ENCODE assay signal across 21 cellular contexts in the genomic region with DNA sequence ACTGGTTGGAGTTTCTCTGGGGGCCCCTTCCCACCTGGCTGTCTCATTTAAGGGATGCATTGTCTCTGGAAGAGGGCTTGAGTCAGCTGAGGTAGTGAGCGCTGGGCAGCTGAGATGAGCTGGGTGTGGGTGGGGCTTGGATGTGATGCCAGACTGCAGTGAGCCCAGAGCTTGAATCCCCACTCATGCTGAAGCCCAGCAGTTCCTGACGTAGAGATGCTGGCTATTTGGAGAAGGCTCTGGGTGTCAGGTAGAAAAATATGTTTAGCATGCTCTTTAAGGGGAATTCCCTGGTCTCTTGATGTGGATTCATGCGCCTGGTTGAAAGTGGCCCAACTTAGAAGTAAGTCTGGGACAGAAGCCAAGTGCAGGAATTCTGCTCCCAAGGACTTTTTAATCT.
DNase-seq lines count a peak whose midpoint lies in the region; ATAC-seq and TF ChIP-seq lines count a peak whose summit lies in the region.
"Had no signal": no experiment of that assay in that cellular context is flagged by ENCODE, and none has a peak within 500 bp of the region (broad histone marks: within the 10 kb centered on the region; RNA-seq: fewer than 3 reads in every experiment).

No MANE protein-coding gene starts in this region.

- no peaks in the 10 kb centered on the region for H3K4me1 Mint-ChIP-seq in stimulated activated effector memory CD8-positive, alpha-beta T cell treated with anti-CD3 and anti-CD28 coated beads, Interleukin-12 subunit alpha, Interleukin-12 subunit beta, amount 100 ng/mL, for 72 hours
- H3K4me1 Mint-ChIP-seq: activated B cell treated with CpG ODN at 0.5 μM for 24 hours; activated naive CD8-positive, alpha-beta T cell treated with anti-CD3 and anti-CD28 coated beads, Interleukin-2, amount 50 U/mL, for 24 hours had no signal

- no peak for TF ChIP-seq CTCF in RWPE2 (IDR thresholded peaks at IDR 0.05; ENCODE audit: poor library complexity, severe bottlenecking)
- TF ChIP-seq CTCF in fibroblast of mammary gland (conservative IDR thresholded peaks at IDR 0.05; ENCODE audit: control insufficient read depth, insufficient read depth, low read depth, low read length), result no peak

- H3K4me3 ChIP-seq in RWPE2 (ENCODE audit: severe bottlenecking) (no peak overlapping the region), fibroblast of mammary gland (ENCODE audit: control insufficient read depth, low read depth, low read length) (no peak overlapping the region)
- H3K4me3 ChIP-seq: ovary had no signal

- H3K27ac Mint-ChIP-seq in stimulated activated effector memory CD8-positive, alpha-beta T cell treated with anti-CD3 and anti-CD28 coated beads, Interleukin-12 subunit alpha, Interleukin-12 subunit beta, amount 100 ng/mL, for 72 hours, result no peak overlapping the region
- H3K27ac Mint-ChIP-seq: activated B cell treated with CpG ODN at 0.5 μM for 24 hours; activated naive CD8-positive, alpha-beta T cell treated with anti-CD3 and anti-CD28 coated beads, Interleukin-2, amount 50 U/mL, for 24 hours; activated T-helper 1 cell treated with anti-CD3 and anti-CD28 coated beads, Interleukin-12 subunit alpha, Interleukin-12 subunit beta, Interleukin-2, Interleukin-4 antibody, amounts not matched to agents 30 ng/mL and 10 ng/mL and 1 ng/mL, durations not matched to agents 14 hours and 24 hours and 36 hours had no signal

- H3K4me1 ChIP-seq in RWPE2 (ENCODE audit: insufficient read depth, poor library complexity, severe bottlenecking), result peaks cover 22% of the 10 kb centered on the region
- H3K4me1 ChIP-seq: BE2C had no signal

- H3K36me3 Mint-ChIP-seq in stimulated activated effector memory CD8-positive, alpha-beta T cell treated with anti-CD3 and anti-CD28 coated beads, Interleukin-12 subunit alpha, Interleukin-12 subunit beta, amount 100 ng/mL, for 72 hours, result no peaks in the 10 kb centered on the region

- no peaks in the 10 kb centered on the region for H3K9me3 ChIP-seq in RWPE2 (ENCODE audit: severe bottlenecking)
- H3K9me3 ChIP-seq: BE2C, ovary had no signal

- H3K4me3 Mint-ChIP-seq in stimulated activated effector memory CD8-positive, alpha-beta T cell treated with anti-CD3 and anti-CD28 coated beads, Interleukin-12 subunit alpha, Interleukin-12 subunit beta, amount 100 ng/mL, for 72 hours, result no peak overlapping the region
- H3K4me3 Mint-ChIP-seq: activated B cell treated with CpG ODN at 0.5 μM for 24 hours; activated naive CD8-positive, alpha-beta T cell treated with anti-CD3 and anti-CD28 coated beads, Interleukin-2, amount 50 U/mL, for 24 hours; activated T-helper 1 cell treated with anti-CD3 and anti-CD28 coated beads, Interleukin-12 subunit alpha, Interleukin-12 subunit beta, Interleukin-2, Interleukin-4 antibody, amounts not matched to agents 30 ng/mL and 10 ng/mL and 1 ng/mL, durations not matched to agents 14 hours and 24 hours and 36 hours had no signal

- H3K9me3 Mint-ChIP-seq in stimulated activated effector memory CD8-positive, alpha-beta T cell treated with anti-CD3 and anti-CD28 coated beads, Interleukin-12 subunit alpha, Interleukin-12 subunit beta, amount 100 ng/mL, for 72 hours, result peaks cover 6% of the 10 kb centered on the region
- H3K9me3 Mint-ChIP-seq: activated B cell treated with CpG ODN at 0.5 μM for 24 hours; activated naive CD8-positive, alpha-beta T cell treated with anti-CD3 and anti-CD28 coated beads, Interleukin-2, amount 50 U/mL, for 24 hours; activated T-helper 1 cell treated with anti-CD3 and anti-CD28 coated beads, Interleukin-12 subunit alpha, Interleukin-12 subunit beta, Interleukin-2, Interleukin-4 antibody, amounts not matched to agents 30 ng/mL and 10 ng/mL and 1 ng/mL, durations not matched to agents 14 hours and 24 hours and 36 hours had no signal

- peak; percentile 55 for DNase-seq in Daoy (ENCODE audit: low read depth)
- no peak for DNase-seq in RWPE2 (ENCODE audit: low spot score)
- DNase-seq in fibroblast of mammary gland (ENCODE audit: low read depth), result peak; percentile 39
- DNase-seq in renal cortical epithelial cell (ENCODE audit: low read depth), result peak; percentile 51
- no peak for DNase-seq in cerebellar nuclear complex (lab: John Stamatoyannopoulos, UW)
- no peak for DNase-seq in NAMALWA (ENCODE audit: low spot score)
- no peak for DNase-seq in stimulated activated effector memory CD8-positive, alpha-beta T cell treated with anti-CD3 and anti-CD28 coated beads, Interleukin-12 subunit alpha, Interleukin-12 subunit beta, amount 100 ng/mL, for 72 hours (ENCODE audit: low spot score in 2 of 2)
- DNase-seq in NCI-H1092 treated with DMSO at 0.1 percent for 48 hours (lab: John Stamatoyannopoulos, UW), result no peak
- DNase-seq: activated B cell treated with CpG ODN at 0.5 μM for 24 hours; activated naive CD8-positive, alpha-beta T cell treated with anti-CD3 and anti-CD28 coated beads, Interleukin-2, amount 50 U/mL, for 24 hours; BE2C; central memory CD4-positive, alpha-beta T cell; foreskin melanocyte; KBM-7; left ventricle myocardium superior; NCI-H1048; NCI-H2171 treated with DMSO at 0.1 percent for 48 hours; ovary; RPMI8226; small intestine had no signal

- no peaks in the 10 kb centered on the region for H3K27me3 ChIP-seq in RWPE2 (ENCODE audit: insufficient read depth, poor library complexity, severe bottlenecking)
- H3K27me3 ChIP-seq: BE2C, ovary had no signal

- H3K27ac ChIP-seq in RWPE2 (ENCODE audit: poor library complexity, severe bottlenecking), result peak overlapping the region; percentile 62
- H3K27ac ChIP-seq: ovary had no signal

- ATAC-seq in RWPE2 (ENCODE audit: low read depth), result peak; percentile 51
- ATAC-seq in stimulated activated effector memory CD8-positive, alpha-beta T cell treated with anti-CD3 and anti-CD28 coated beads, Interleukin-12 subunit alpha, Interleukin-12 subunit beta, amount 100 ng/mL, for 72 hours, result no peak
- ATAC-seq: activated naive CD8-positive, alpha-beta T cell treated with anti-CD3 and anti-CD28 coated beads, Interleukin-2, amount 50 U/mL, for 24 hours; left ventricle myocardium superior had no signal

- no peaks in the 10 kb centered on the region for H3K36me3 ChIP-seq in RWPE2 (ENCODE audit: low read depth)
- H3K36me3 ChIP-seq: BE2C, ovary had no signal

Comparison
In these comparisons a context has a peak if more than half of its experiments do, and no peak if none do; other contexts are left out.
1. DNase-seq: peak in Daoy (single experiment), fibroblast of mammary gland (single experiment) and renal cortical epithelial cell (single experiment); none in RWPE2 (single experiment), cerebellar nuclear complex (0 of 2), NAMALWA (single experiment), stimulated activated effector memory CD8-positive, alpha-beta T cell treated with anti-CD3 and anti-CD28 coated beads, Interleukin-12 subunit alpha, Interleukin-12 subunit beta, amount 100 ng/mL, for 72 hours (0 of 2) and NCI-H1092 treated with DMSO at 0.1 percent for 48 hours (single experiment).